In the genomic region with DNA sequence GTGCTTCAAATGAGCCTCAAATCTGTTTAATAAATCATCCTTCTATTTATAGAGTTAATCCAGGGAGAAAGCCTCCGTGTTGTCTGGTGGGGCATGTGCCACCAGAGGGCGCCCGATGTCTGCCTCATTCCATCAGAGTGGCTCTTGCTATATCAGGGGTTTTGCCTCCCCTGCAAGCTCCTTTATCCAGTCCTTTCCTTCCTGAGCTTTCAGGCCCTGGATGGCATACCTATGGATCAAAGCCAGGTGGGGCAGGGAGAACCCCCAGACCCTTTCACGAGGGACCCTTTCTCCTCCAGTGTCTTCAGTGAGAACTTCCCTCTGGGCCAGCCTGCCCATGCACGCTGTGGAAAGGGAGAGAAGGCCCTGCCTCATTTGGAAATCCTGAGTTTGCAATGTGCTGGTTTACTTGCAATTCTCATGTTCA, we compare ENCODE assay signal across 8 cellular contexts. TPM values are rescaled to one million over a fixed set of nuclear protein-coding genes. Genes with fewer than 3 reads are reported as not detected.
DNase-seq lines count a peak whose midpoint lies in the region; ATAC-seq lines count a peak whose summit lies in the region.

No MANE protein-coding gene starts in this region.

- intact Hi-C loops in left colon (cut with DNase I, micrococcal nuclease): loop anchor here in 1 of 2 donors (10.0 kb wide), 2 partner anchors 844 to 1344 kb away; no protein-coding TSS in a partner anchor

- peak; percentile 64 for ATAC-seq in GM18861 (IDR thresholded peaks at IDR 0.05; ENCODE audit: unreplicated experiment)
- ATAC-seq in HG03103 (IDR thresholded peaks at IDR 0.05; ENCODE audit: low read depth, unreplicated experiment): peak; percentile 76
- peak; percentile 82 for ATAC-seq in left colon

- DNase-seq in AG08395 (ENCODE audit: low spot score): peak; percentile 83
- DNase-seq in NCI-H226: peak; percentile 32
- peak; percentile 57 to 69 for DNase-seq in activated CD4-positive, alpha-beta T cell treated with anti-CD3 and anti-CD28 coated beads for 24 hours (ENCODE audit: low read depth in 2 of 2)
- peak; percentile 83 for DNase-seq in cerebellar cortex (ENCODE audit: low spot score)
- peak; percentile 49 to 86 for DNase-seq in left colon
- peak; percentile 53 for DNase-seq in stimulated activated CD4-positive, alpha-beta T cell treated with anti-CD3 and anti-CD28 coated beads, Interleukin-2, amount 100 ng/mL, for 4 hours (ENCODE audit: low read depth)

RNA-seq across cellular contexts. Expression of gene RDH14, which starts 39.8 kb away (rescaled TPM):
- total RNA-seq in left colon: 10 to 100 TPM; 21.9 to 22.7 TPM

Comparison
In these comparisons a context has a peak if more than half of its experiments do, and no peak if none do; other contexts are left out.
1. Peak in every context shown above with its lines: DNase-seq and ATAC-seq.
2. DNase-seq: peak in every context shown above with its lines; median percentile 83 in AG08395; 83 in cerebellar cortex; 68 in left colon; 63 in activated CD4-positive, alpha-beta T cell treated with anti-CD3 and anti-CD28 coated beads for 24 hours; 53 in stimulated activated CD4-positive, alpha-beta T cell treated with anti-CD3 and anti-CD28 coated beads, Interleukin-2, amount 100 ng/mL, for 4 hours; 32 in NCI-H226.